ENCODE assay signal across 1 cellular context in the genomic region with DNA sequence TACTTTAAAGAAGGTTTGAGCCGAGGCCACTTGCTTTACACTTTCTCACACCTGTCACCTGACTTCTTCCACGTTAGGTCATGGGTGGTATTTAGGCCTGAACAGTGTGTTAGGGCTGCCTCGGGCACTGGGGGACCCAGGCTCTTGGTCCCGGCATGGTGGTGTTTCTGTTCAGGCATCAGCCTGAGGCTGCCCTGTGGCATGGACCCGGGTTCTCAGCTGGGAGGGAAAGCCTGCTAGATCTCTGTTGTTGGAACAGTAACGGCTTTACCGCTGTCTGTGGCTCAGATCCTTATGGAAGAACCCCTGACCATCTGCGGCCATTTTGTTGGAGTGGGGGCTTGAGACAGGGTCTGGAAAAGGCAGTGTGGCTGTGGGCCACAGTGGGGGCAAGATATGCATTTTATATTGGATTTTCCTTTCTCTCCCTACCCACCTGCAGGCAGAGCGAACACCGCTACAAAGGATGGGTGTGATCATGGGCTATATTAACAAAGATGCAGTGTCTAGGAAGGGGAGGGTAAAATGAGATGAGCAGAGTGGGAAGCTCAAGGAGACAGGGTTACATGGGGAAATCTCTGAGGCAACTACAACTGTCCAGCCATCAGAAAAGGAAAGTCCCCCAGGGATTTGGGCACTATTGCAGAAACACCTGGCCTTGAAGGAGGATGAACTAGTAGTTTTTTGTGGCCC.
A peak's percentile ranks its signal among the peaks of the same experiment; 100 is the strongest.
TF ChIP-seq lines count a peak whose summit lies in the region.

No MANE protein-coding gene starts in this region.

TF ChIP-seq in H1, 55 proteins besides CTCF, POLR2A, EP300 and RAD21:
- TF ChIP-seq SP2 (IDR thresholded peaks at IDR 0.05; ENCODE audit: low read length) (no peak), TBP (IDR thresholded peaks at IDR 0.05; ENCODE audit: low read depth, low read length) (no peak), RNF2 (IDR thresholded peaks at IDR 0.05; ENCODE audit: borderline replicate concordance, low read depth, low read length, missing control alignments, poor library complexity, severe bottlenecking) (no peak), POLR2AphosphoS5 (IDR thresholded peaks at IDR 0.05; ENCODE audit: low read depth, low read length) (no peak), YY1 (IDR thresholded peaks at IDR 0.05; ENCODE audit: low read depth, low read length) (0 out of 2 replicates have a peak, but pooled peaks have one; percentile 11), EZH2 (IDR thresholded peaks at IDR 0.05; ENCODE audit: low read depth, low read length, severe bottlenecking) (peak; percentile 33)
